ENCODE assay signal across 25 cellular contexts in the genomic region with DNA sequence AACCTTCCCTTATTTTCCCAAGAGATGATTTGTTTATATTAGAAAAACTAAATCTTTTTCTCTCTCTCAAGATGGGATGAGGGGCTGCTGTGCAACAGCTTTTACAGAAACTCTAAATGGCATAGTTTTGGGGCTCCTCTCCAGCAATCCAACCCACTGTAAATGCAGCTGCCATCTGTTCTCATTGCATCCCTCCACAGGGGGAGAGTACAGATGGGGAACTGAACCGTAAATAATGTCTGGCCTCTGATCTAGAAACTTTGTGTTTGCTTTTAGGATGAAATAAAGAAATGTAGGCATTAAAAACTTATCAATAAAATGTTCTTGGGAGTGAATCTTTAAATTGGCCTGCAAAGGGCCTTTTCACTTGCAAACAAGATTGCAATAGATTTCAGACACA.
"Had no signal": no experiment of that assay in that cellular context is flagged by ENCODE, and none has a peak within 500 bp of the region (broad histone marks: within the 10 kb centered on the region; RNA-seq: fewer than 3 reads in every experiment).

No MANE protein-coding gene starts in this region.

- ATAC-seq: esophagus mucosa; gastroesophageal sphincter; heart right ventricle; left cardiac atrium; left lung; mucosa of descending colon; natural killer cell treated with Interleukin-12 subunit alpha and Interleukin-12 subunit beta and Interleukin-15 and Interleukin-18, amount 100 ng/mL, for 72 hours; sciatic nerve; stimulated activated naive CD8-positive, alpha-beta T cell treated with anti-CD3 and anti-CD28 coated beads, Interleukin-15, amount 100 ng/mL, for 72 hours had no signal

- H3K4me1 ChIP-seq: gastroesophageal sphincter, heart right ventricle, left lung, parathyroid adenoma, suprapubic skin, vagina had no signal

- H3K27me3 ChIP-seq: dorsolateral prefrontal cortex, gastroesophageal sphincter, heart right ventricle, left lung, suprapubic skin, vagina had no signal

- H3K27ac ChIP-seq: epithelial cell of prostate, gastroesophageal sphincter, heart right ventricle, left lung, parathyroid adenoma, suprapubic skin, vagina had no signal

- H3K36me3 ChIP-seq: gastroesophageal sphincter, heart right ventricle, left lung, suprapubic skin, vagina had no signal

- DNase-seq: effector CD4-positive, alpha-beta T cell; foreskin fibroblast; heart right ventricle; hippocampal formation; left cardiac atrium; left lung; mesenchymal stem cell; mucosa of descending colon; naive B cell; stimulated activated CD4-positive, alpha-beta T cell treated with anti-CD3 and anti-CD28 coated beads, Interleukin-12 subunit alpha, Interleukin-12 subunit beta, amount 100 ng/mL, for 4 hours; stimulated activated CD4-positive, alpha-beta T cell treated with anti-CD3 and anti-CD28 coated beads, Interleukin-1b, Interleukin-23, amount 100 ng/mL, for 48 hours; stimulated activated CD4-positive, alpha-beta T cell treated with anti-CD3 and anti-CD28 coated beads, Interleukin-4, amount 100 ng/mL, for 1 hour; stimulated activated CD8-positive, alpha-beta memory T cell treated with anti-CD3 and anti-CD28 coated beads, Interleukin-4, amount 100 ng/mL, for 48 hours; stimulated activated naive CD4-positive, alpha-beta T cell; stimulated activated naive CD8-positive, alpha-beta T cell treated with anti-CD3 and anti-CD28 coated beads, Interleukin-15, amount 100 ng/mL, for 72 hours had no signal

- H3K4me3 ChIP-seq: dorsolateral prefrontal cortex, gastroesophageal sphincter, heart right ventricle, left lung, mucosa of descending colon, smooth muscle cell, suprapubic skin, vagina had no signal

- H3K9me3 ChIP-seq: gastroesophageal sphincter, heart right ventricle, left lung, mucosa of descending colon, suprapubic skin, vagina had no signal
